Comparison of ENCODE assay signal across 12 cellular contexts in the genomic region with DNA sequence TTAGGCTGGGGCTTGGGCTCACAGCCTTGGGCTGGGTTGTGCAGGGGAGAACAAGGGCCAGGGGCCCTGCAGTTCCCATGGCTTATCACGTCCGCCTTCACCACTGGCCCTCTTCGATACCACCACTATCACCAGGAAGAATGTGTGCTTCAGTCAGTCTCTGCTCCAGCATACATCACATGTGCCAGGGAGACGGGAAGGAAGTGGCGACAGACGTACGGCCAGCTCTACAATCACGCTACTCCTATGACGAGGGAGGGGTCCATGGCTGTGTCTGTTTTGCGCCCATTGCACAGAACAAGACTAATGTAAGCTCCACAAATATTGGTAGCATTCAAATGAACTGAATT.
DNase-seq lines count a peak whose midpoint lies in the region; ATAC-seq and TF ChIP-seq lines count a peak whose summit lies in the region.
"Had no signal": no experiment of that assay in that cellular context is flagged by ENCODE, and none has a peak within 500 bp of the region (broad histone marks: within the 10 kb centered on the region; RNA-seq: fewer than 3 reads in every experiment).

No MANE protein-coding gene starts in this region.

- H3K27me3 Mint-ChIP-seq in type B pancreatic cell, result no peaks in the 10 kb centered on the region
- H3K27me3 Mint-ChIP-seq in activated T-cell treated with anti-CD3 and anti-CD28 coated beads, Interleukin-2, amount 50 U/mL, for 4 hours (ENCODE audit: low read depth), result no peaks in the 10 kb centered on the region
- H3K27me3 Mint-ChIP-seq: activated CD4-positive, alpha-beta memory T cell treated with anti-CD3 and anti-CD28 coated beads for 36 hours; activated naive CD8-positive, alpha-beta T cell treated with anti-CD3 and anti-CD28 coated beads, Interleukin-2, amount 10 ng/mL, durations not matched to agents 7 days and 5 days; stimulated activated naive CD8-positive, alpha-beta T cell treated with anti-CD3 and anti-CD28 coated beads, Interleukin-15, amount 100 ng/mL, for 72 hours had no signal

- TF ChIP-seq CTCF in colonic mucosa (IDR thresholded peaks at IDR 0.05) (no peak), type B pancreatic cell (conservative IDR thresholded peaks at IDR 0.05) (no peak)

- H3K36me3 Mint-ChIP-seq in type B pancreatic cell, result peaks cover 29% of the 10 kb centered on the region
- H3K36me3 Mint-ChIP-seq in activated T-cell treated with anti-CD3 and anti-CD28 coated beads, Interleukin-2, amount 50 U/mL, for 4 hours (ENCODE audit: insufficient read depth), result peaks cover 26% of the 10 kb centered on the region
- H3K36me3 Mint-ChIP-seq: activated naive CD8-positive, alpha-beta T cell treated with anti-CD3 and anti-CD28 coated beads, Interleukin-2, amount 10 ng/mL, durations not matched to agents 7 days and 5 days had no signal

- H3K27ac ChIP-seq in colonic mucosa (peak overlapping the region; percentile 54), muscle layer of duodenum (ENCODE audit: low read length) (peak overlapping the region; percentile 64)

- H3K27ac Mint-ChIP-seq in type B pancreatic cell, result peak overlapping the region; percentile 99
- H3K27ac Mint-ChIP-seq: activated CD4-positive, alpha-beta memory T cell treated with anti-CD3 and anti-CD28 coated beads for 36 hours; activated naive CD8-positive, alpha-beta T cell treated with anti-CD3 and anti-CD28 coated beads, Interleukin-2, amount 10 ng/mL, durations not matched to agents 7 days and 5 days; stimulated activated naive CD8-positive, alpha-beta T cell treated with anti-CD3 and anti-CD28 coated beads, Interleukin-15, amount 100 ng/mL, for 72 hours had no signal

- H3K27me3 ChIP-seq in colonic mucosa (no peaks in the 10 kb centered on the region), muscle layer of duodenum (ENCODE audit: low read depth, low read length) (no peaks in the 10 kb centered on the region)

- DNase-seq in NCI-H2029 treated with DMSO at 0.1 percent for 48 hours (lab: John Stamatoyannopoulos, UW) (peak; percentile 45), NCI-H2029 (lab: John Stamatoyannopoulos, UW) (no peak), colonic mucosa (no peak), type B pancreatic cell (ENCODE audit: extremely low spot score, unreplicated experiment) (no peak), amygdala (lab: John Stamatoyannopoulos, UW) (no peak), NCI-H1436 treated with DMSO at 0.1 percent for 48 hours (lab: John Stamatoyannopoulos, UW) (no peak)
- no peak for DNase-seq in activated T-cell treated with anti-CD3 and anti-CD28 coated beads, Interleukin-2, amount 50 U/mL, for 4 hours
- DNase-seq: activated CD4-positive, alpha-beta memory T cell treated with anti-CD3 and anti-CD28 coated beads for 36 hours; activated naive CD8-positive, alpha-beta T cell treated with anti-CD3 and anti-CD28 coated beads, Interleukin-2, amount 10 ng/mL, durations not matched to agents 7 days and 5 days; SIG-M5; stimulated activated naive CD8-positive, alpha-beta T cell treated with anti-CD3 and anti-CD28 coated beads, Interleukin-15, amount 100 ng/mL, for 72 hours had no signal

- H3K4me1 Mint-ChIP-seq in type B pancreatic cell (ENCODE audit: unreplicated experiment), result peaks cover 15% of the 10 kb centered on the region
- H3K4me1 Mint-ChIP-seq in activated T-cell treated with anti-CD3 and anti-CD28 coated beads, Interleukin-2, amount 50 U/mL, for 4 hours (ENCODE audit: low read depth), result no peaks in the 10 kb centered on the region
- H3K4me1 Mint-ChIP-seq: activated naive CD8-positive, alpha-beta T cell treated with anti-CD3 and anti-CD28 coated beads, Interleukin-2, amount 10 ng/mL, durations not matched to agents 7 days and 5 days; stimulated activated naive CD8-positive, alpha-beta T cell treated with anti-CD3 and anti-CD28 coated beads, Interleukin-15, amount 100 ng/mL, for 72 hours had no signal

- H3K4me3 Mint-ChIP-seq in type B pancreatic cell, result no peak overlapping the region
- no peak overlapping the region for H3K4me3 Mint-ChIP-seq in activated T-cell treated with anti-CD3 and anti-CD28 coated beads, Interleukin-2, amount 50 U/mL, for 4 hours
- H3K4me3 Mint-ChIP-seq: activated CD4-positive, alpha-beta memory T cell treated with anti-CD3 and anti-CD28 coated beads for 36 hours; activated naive CD8-positive, alpha-beta T cell treated with anti-CD3 and anti-CD28 coated beads, Interleukin-2, amount 10 ng/mL, durations not matched to agents 7 days and 5 days; stimulated activated naive CD8-positive, alpha-beta T cell treated with anti-CD3 and anti-CD28 coated beads, Interleukin-15, amount 100 ng/mL, for 72 hours had no signal

- intact Hi-C loops in colonic mucosa (cut with DNase I), result loop anchor here (5.0 to 10.0 kb wide), 2 partner anchors 82 to 160 kb away; a partner anchor contains a TSS

- H3K4me3 ChIP-seq in colonic mucosa (no peak overlapping the region), muscle layer of duodenum (ENCODE audit: low read depth in 1 of 2, low read length in 2 of 2) (no peak overlapping the region)

- no peaks in the 10 kb centered on the region for H3K9me3 ChIP-seq in colonic mucosa
- H3K9me3 ChIP-seq in muscle layer of duodenum (ENCODE audit: control insufficient read depth in 1 of 2, low read length in 2 of 2), result no peaks in the 10 kb centered on the region

- H3K36me3 ChIP-seq in colonic mucosa (peaks cover 5% of the 10 kb centered on the region), muscle layer of duodenum (ENCODE audit: control insufficient read depth in 1 of 2, insufficient read depth in 2 of 2, low read length in 2 of 2) (peaks cover 30 to 45% of the 10 kb centered on the region in 2 donors)

- H3K9ac ChIP-seq in colonic mucosa (ENCODE audit: low read depth in 2 of 2, low read length in 2 of 2), result peak overlapping the region in 1 of 2 donors; percentile 53

- peaks cover 4% of the 10 kb centered on the region for H3K4me1 ChIP-seq in colonic mucosa
- peaks cover 7 to 37% of the 10 kb centered on the region in 2 donors for H3K4me1 ChIP-seq in muscle layer of duodenum (ENCODE audit: control insufficient read depth in 1 of 2, insufficient read depth in 2 of 2, low read length in 2 of 2)

- no peak for ATAC-seq in activated T-cell treated with anti-CD3 and anti-CD28 coated beads, Interleukin-2, amount 50 U/mL, for 4 hours
- ATAC-seq: stimulated activated naive CD8-positive, alpha-beta T cell treated with anti-CD3 and anti-CD28 coated beads, Interleukin-15, amount 100 ng/mL, for 72 hours had no signal

- no peaks in the 10 kb centered on the region for H3K9me3 Mint-ChIP-seq in type B pancreatic cell
- H3K9me3 Mint-ChIP-seq in activated T-cell treated with anti-CD3 and anti-CD28 coated beads, Interleukin-2, amount 50 U/mL, for 4 hours, result no peaks in the 10 kb centered on the region
- H3K9me3 Mint-ChIP-seq: activated CD4-positive, alpha-beta memory T cell treated with anti-CD3 and anti-CD28 coated beads for 36 hours; activated naive CD8-positive, alpha-beta T cell treated with anti-CD3 and anti-CD28 coated beads, Interleukin-2, amount 10 ng/mL, durations not matched to agents 7 days and 5 days; stimulated activated naive CD8-positive, alpha-beta T cell treated with anti-CD3 and anti-CD28 coated beads, Interleukin-15, amount 100 ng/mL, for 72 hours had no signal
